Comparison of ENCODE assay signal across 17 cellular contexts in the genomic region with DNA sequence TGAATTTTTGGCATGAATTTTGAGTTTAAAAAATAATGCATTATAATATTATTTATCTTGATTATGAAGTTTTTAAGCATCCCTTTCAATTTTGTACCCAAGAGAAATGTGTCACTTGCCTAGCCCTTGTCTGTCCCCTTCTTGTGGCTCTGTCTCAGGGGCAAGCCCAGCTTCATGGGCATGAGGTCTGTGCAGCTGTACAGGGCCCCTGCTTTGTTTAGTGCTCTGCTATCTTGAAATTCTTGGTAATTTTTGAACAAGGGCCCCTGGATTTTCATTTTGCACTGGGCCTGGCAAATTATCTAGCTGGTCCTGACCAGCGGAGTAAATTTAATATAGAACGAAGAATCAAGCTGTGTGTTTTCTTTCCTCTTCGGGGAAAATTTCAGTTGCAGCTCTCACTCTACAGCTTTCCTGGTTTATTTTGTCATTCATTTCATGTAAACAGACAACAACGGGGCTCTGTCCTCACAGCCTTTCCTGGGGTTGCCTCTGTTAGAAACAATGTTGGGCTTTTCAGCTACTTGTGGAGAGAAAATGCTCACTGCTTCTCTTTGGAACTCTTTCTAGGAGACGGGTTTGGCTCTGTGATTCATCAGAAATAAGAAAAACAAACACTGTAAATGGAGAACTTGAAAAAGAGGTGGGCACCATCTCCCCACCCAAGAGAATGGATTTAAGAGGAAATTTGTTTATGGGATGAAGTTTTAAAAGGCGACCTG. TPM values are rescaled to one million over a fixed set of nuclear protein-coding genes. Genes with fewer than 3 reads are reported as not detected.
DNase-seq lines count a peak whose midpoint lies in the region; ATAC-seq and TF ChIP-seq lines count a peak whose summit lies in the region.
"Had no signal": no experiment of that assay in that cellular context is flagged by ENCODE, and none has a peak within 500 bp of the region (broad histone marks: within the 10 kb centered on the region; RNA-seq: fewer than 3 reads in every experiment).

No MANE protein-coding gene starts in this region.

- H3K36me3 ChIP-seq in osteoblast (ENCODE audit: insufficient read depth, low read length): no peaks in the 10 kb centered on the region
- H3K36me3 ChIP-seq in Karpas-422 (ENCODE audit: insufficient read depth, low read length): no peaks in the 10 kb centered on the region
- H3K36me3 ChIP-seq: heart left ventricle had no signal

- DNase-seq in H4 (ENCODE audit: low spot score) (peak; percentile 74), anterior cingulate cortex (lab: John Stamatoyannopoulos, UW) (peak in 31 of 58 donors; percentile 5 to 80 (median 35)), head of caudate nucleus (peak in 34 of 42 donors; percentile 17 to 80 (median 53)), osteoblast (ENCODE audit: insufficient read length, low spot score, missing footprints) (peak; percentile 54), Karpas-422 (no peak), NCI-H82 (lab: John Stamatoyannopoulos, UW) (no peak)
- no peak for DNase-seq in activated CD4-positive, alpha-beta T cell treated with anti-CD3 and anti-CD28 coated beads, Interleukin-2, amount 50 U/mL, for 48 hours
- DNase-seq: activated naive CD4-positive, alpha-beta T cell treated with Interleukin-2 at 50 U/mL for 16 hours; heart left ventricle; left cardiac atrium; MM.1S; NCI-H2029 treated with DMSO at 0.1 percent for 48 hours; T-helper 1 cell had no signal

- H3K4me3 ChIP-seq in osteoblast (ENCODE audit: insufficient read depth, low read length): no peak overlapping the region
- H3K4me3 ChIP-seq in Karpas-422 (ENCODE audit: low read length): no peak overlapping the region
- H3K4me3 ChIP-seq: heart left ventricle had no signal

- H2AFZ ChIP-seq in osteoblast (ENCODE audit: low read length) (peak overlapping the region; percentile 40), Karpas-422 (ENCODE audit: low read length) (no peak overlapping the region)

- no peak for ATAC-seq in SK-N-SH treated with all-trans-retinoic acid at 6 μM for 48 hours
- ATAC-seq: activated CD4-positive, CD25-positive, alpha-beta regulatory T cell treated with anti-CD3 and anti-CD28 coated beads, Interleukin-2, amount 50 U/mL, for 24 hours; heart left ventricle; left cardiac atrium had no signal

- H3K9me3 ChIP-seq in osteoblast (ENCODE audit: low read depth, low read length) (no peaks in the 10 kb centered on the region), Karpas-422 (ENCODE audit: low read length) (no peaks in the 10 kb centered on the region)
- H3K9me3 ChIP-seq: heart left ventricle had no signal

- no peak for TF ChIP-seq CTCF in osteoblast (IDR thresholded peaks at IDR 0.05; ENCODE audit: extremely low read depth, low read depth, low read length)

- H3K4me1 ChIP-seq in osteoblast (ENCODE audit: insufficient read depth, low read length) (no peaks in the 10 kb centered on the region), Karpas-422 (ENCODE audit: low read length) (peaks cover 9% of the 10 kb centered on the region)

- H3K79me2 ChIP-seq in osteoblast (ENCODE audit: insufficient read depth, low read length): no peaks in the 10 kb centered on the region
- no peaks in the 10 kb centered on the region for H3K79me2 ChIP-seq in Karpas-422 (ENCODE audit: low read length)

- no peaks in the 10 kb centered on the region for H4K20me1 ChIP-seq in osteoblast (ENCODE audit: insufficient read depth, low read length)
- no peaks in the 10 kb centered on the region for H4K20me1 ChIP-seq in Karpas-422 (ENCODE audit: insufficient read depth, low read depth, low read length)

- no peaks in the 10 kb centered on the region for H3K9me2 ChIP-seq in Karpas-422 (replicated peaks; ENCODE audit: insufficient read depth, low read length)

- intact Hi-C loops in head of caudate nucleus (cut with DNase I): no loop called here

- H3K4me2 ChIP-seq in osteoblast (ENCODE audit: insufficient read depth, low read length) (peak overlapping the region; percentile 37), Karpas-422 (ENCODE audit: low read depth, low read length, poor library complexity, severe bottlenecking) (no peak overlapping the region)

- H3K9ac ChIP-seq in Karpas-422 (ENCODE audit: low read length): no peak overlapping the region

- H3K27me3 ChIP-seq in osteoblast (ENCODE audit: insufficient read depth, low read length): peaks cover 12% of the 10 kb centered on the region
- no peaks in the 10 kb centered on the region for H3K27me3 ChIP-seq in Karpas-422 (ENCODE audit: low read length)
- H3K27me3 ChIP-seq: heart left ventricle had no signal

- H3K27ac ChIP-seq in osteoblast (ENCODE audit: low read depth, low read length) (no peak overlapping the region), Karpas-422 (ENCODE audit: low read length) (no peak overlapping the region)
- H3K27ac ChIP-seq: heart left ventricle had no signal

TF ChIP-seq in SK-N-SH treated with all-trans-retinoic acid at 6 μM for 48 hours, 23 proteins besides CTCF, POLR2A, EP300 and RAD21:
- TF ChIP-seq ESRRG (CRISPR knock-in tag; IDR thresholded peaks at IDR 0.05) (no peak), ARNTL (CRISPR knock-in tag; IDR thresholded peaks at IDR 0.05; ENCODE audit: borderline replicate concordance, low read depth) (no peak), ZNF565 (CRISPR knock-in tag; conservative IDR thresholded peaks at IDR 0.05; ENCODE audit: low read depth) (no peak), TOX (CRISPR knock-in tag; IDR thresholded peaks at IDR 0.05; ENCODE audit: borderline replicate concordance) (no peak), TSHZ2 (CRISPR knock-in tag; IDR thresholded peaks at IDR 0.05) (no peak), ZFP30 (CRISPR knock-in tag; IDR thresholded peaks at IDR 0.05) (no peak)

RNA-seq across cellular contexts. Expression of gene LIX1, which starts 41.1 kb away (rescaled TPM):
- 0.12 TPM in 1 of 2 replicates, not detected in the other for total RNA-seq in H4 (2014; rRNA removed; shearing (Covaris generic))
- total RNA-seq in osteoblast: not detected in 2 replicates
- not detected in 2 replicates for total RNA-seq in Karpas-422 (2014; rRNA removed; shearing (Covaris generic); ENCODE audit: low replicate concordance)
- total RNA-seq: cardiac septum, subcutaneous adipose tissue had no signal

Comparison
In these comparisons a context has a peak if more than half of its experiments do, and no peak if none do; other contexts are left out.
1. DNase-seq: peak in H4 (single experiment), anterior cingulate cortex (31 of 58), head of caudate nucleus (34 of 42) and osteoblast (single experiment); none in Karpas-422 (single experiment), activated CD4-positive, alpha-beta T cell treated with anti-CD3 and anti-CD28 coated beads, Interleukin-2, amount 50 U/mL, for 48 hours (0 of 2) and NCI-H82 (single experiment).